22 cellular contexts compared by ENCODE assay signal in the genomic region with DNA sequence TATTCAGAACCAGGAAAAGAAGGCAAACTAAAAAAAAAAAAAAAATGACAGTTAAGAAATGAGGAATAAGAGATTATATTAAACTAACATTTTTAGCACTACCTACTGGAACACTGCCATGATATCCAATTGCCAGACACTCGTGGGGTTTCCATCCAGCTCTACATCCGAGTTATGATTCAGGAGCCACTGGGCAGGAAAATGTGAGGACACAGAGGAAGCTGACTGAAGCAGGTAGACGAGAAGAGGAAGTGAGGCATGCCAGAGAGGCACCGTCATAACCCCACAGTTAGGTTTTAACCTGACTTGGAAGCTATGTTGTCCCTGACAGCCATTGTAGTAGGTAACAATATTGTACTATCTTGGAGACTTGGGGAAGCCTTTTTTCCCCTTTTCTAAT.
DNase-seq lines count a peak whose midpoint lies in the region; ATAC-seq and TF ChIP-seq lines count a peak whose summit lies in the region.
"Had no signal": no experiment of that assay in that cellular context is flagged by ENCODE, and none has a peak within 500 bp of the region (broad histone marks: within the 10 kb centered on the region; RNA-seq: fewer than 3 reads in every experiment).

No MANE protein-coding gene starts in this region.

- in situ Hi-C loops in gastrocnemius medialis (cut with MboI; ENCODE audit: low sequenced_read_pairs in 4 of 4), result no loop called here

- intact Hi-C loops in gastrocnemius medialis (cut with DNase I; ENCODE audit: low total_unique reads), result no loop called here

- DNase-seq in Daoy (ENCODE audit: low read depth), result peak; percentile 69
- DNase-seq in HT1080 (ENCODE audit: low read depth), result peak; percentile 82
- DNase-seq in astrocyte of the hippocampus (ENCODE audit: low read depth, low spot score), result peak; percentile 28
- DNase-seq in iris pigment epithelial cell (ENCODE audit: low read depth), result peak; percentile 7
- DNase-seq in gastrocnemius medialis, result no peak
- no peak for DNase-seq in NCI-H1694 (lab: John Stamatoyannopoulos, UW)
- DNase-seq: amniotic stem cell; CD8-positive, alpha-beta memory T cell; effector CD8-positive, alpha-beta T cell; heart right ventricle; immature natural killer cell; KBM-7; naive thymus-derived CD8-positive, alpha-beta T cell; NCI-H1048; NCI-H524 treated with DMSO at 0.1 percent for 48 hours; SIG-M5; stimulated activated naive CD8-positive, alpha-beta T cell treated with anti-CD3 and anti-CD28 coated beads, Interleukin-15, Interleukin-2, amounts not matched to agents 100 U/mL and 50 U/mL, for 24 hours; transverse colon had no signal

- H3K27ac ChIP-seq in gastrocnemius medialis, result no peak overlapping the region
- H3K27ac ChIP-seq: heart right ventricle, parathyroid adenoma, transverse colon, VCaP had no signal

- H3K4me1 ChIP-seq in gastrocnemius medialis, result no peaks in the 10 kb centered on the region
- H3K4me1 ChIP-seq: heart right ventricle, parathyroid adenoma, transverse colon had no signal

- no peak overlapping the region for H3K4me3 ChIP-seq in gastrocnemius medialis
- H3K4me3 ChIP-seq: heart right ventricle, transverse colon had no signal

- no peak for ATAC-seq in HG03097 (IDR thresholded peaks at IDR 0.05; ENCODE audit: low FRiP score, unreplicated experiment)
- ATAC-seq in gastrocnemius medialis, result no peak
- no peak for ATAC-seq in GM21390 (IDR thresholded peaks at IDR 0.05; ENCODE audit: unreplicated experiment)
- ATAC-seq: heart right ventricle; naive thymus-derived CD8-positive, alpha-beta T cell; stimulated activated naive CD8-positive, alpha-beta T cell treated with anti-CD3 and anti-CD28 coated beads, Interleukin-15, Interleukin-2, amounts not matched to agents 100 U/mL and 50 U/mL, for 24 hours had no signal

- no peaks in the 10 kb centered on the region for H3K27me3 ChIP-seq in gastrocnemius medialis
- H3K27me3 ChIP-seq: heart right ventricle, transverse colon had no signal

- no peaks in the 10 kb centered on the region for H3K36me3 ChIP-seq in gastrocnemius medialis
- H3K36me3 ChIP-seq: heart right ventricle, transverse colon had no signal

- no peaks in the 10 kb centered on the region for H3K9me3 ChIP-seq in gastrocnemius medialis
- H3K9me3 ChIP-seq: heart right ventricle, transverse colon had no signal

- no peak for TF ChIP-seq CTCF in gastrocnemius medialis (IDR thresholded peaks at IDR 0.05 in 4 of 5, conservative IDR thresholded peaks at IDR 0.05 in 1 of 5)

- no peak for TF ChIP-seq POLR2A in gastrocnemius medialis (IDR thresholded peaks at IDR 0.05)

Comparison
In these comparisons a context has a peak if more than half of its experiments do, and no peak if none do; other contexts are left out.
1. DNase-seq: peak in Daoy (single experiment), HT1080 (single experiment), astrocyte of the hippocampus (single experiment) and iris pigment epithelial cell (single experiment); none in gastrocnemius medialis (0 of 2) and NCI-H1694 (single experiment).